8 cellular contexts compared by ENCODE assay signal in genomic region chr17:78839762-78840529, GRCh38. TPM values are rescaled to one million over a fixed set of nuclear protein-coding genes. Genes with fewer than 3 reads are reported as not detected.
DNase-seq lines count a peak whose midpoint lies in the region; ATAC-seq, FAIRE-seq and TF ChIP-seq lines count a peak whose summit lies in the region.

No MANE protein-coding gene starts in this region.

- DNase-seq in GM10248 (ENCODE audit: extremely low spot score): peak; percentile 49
- peak; percentile 25 for DNase-seq in H54 (ENCODE audit: insufficient read length, low spot score)
- DNase-seq in MG63: peak; percentile 35
- peak; percentile 57 for DNase-seq in activated CD8-positive, alpha-beta T cell treated with anti-CD3 and anti-CD28 coated beads, Interleukin-2, amount 10 ng/mL, durations not matched to agents 7 days and 5 days
- DNase-seq in mucosa of descending colon: peak; percentile 59 to 80 (median 79)

- no peaks in the 10 kb centered on the region for H3K9me3 Mint-ChIP-seq in activated CD8-positive, alpha-beta T cell treated with anti-CD3 and anti-CD28 coated beads, Interleukin-2, amount 10 ng/mL, durations not matched to agents 7 days and 5 days (ENCODE audit: insufficient read depth)

- FAIRE-seq in H54 (lab: Jason Lieb, UNC): no peak

- no peak for TF ChIP-seq POLR2A in H54 (IDR thresholded peaks at IDR 0.05; ENCODE audit: low read depth, low read length)

- peaks cover 43% of the 10 kb centered on the region for H3K4me1 Mint-ChIP-seq in activated CD8-positive, alpha-beta T cell treated with anti-CD3 and anti-CD28 coated beads, Interleukin-2, amount 10 ng/mL, durations not matched to agents 7 days and 5 days (ENCODE audit: low read depth)

- no peaks in the 10 kb centered on the region for H3K27me3 Mint-ChIP-seq in activated CD8-positive, alpha-beta T cell treated with anti-CD3 and anti-CD28 coated beads, Interleukin-2, amount 10 ng/mL, durations not matched to agents 7 days and 5 days (ENCODE audit: low read depth)

- H3K9ac ChIP-seq in endocrine pancreas (ENCODE audit: control insufficient read depth, insufficient read depth, low read length) (peak overlapping the region; percentile 83), stomach smooth muscle (ENCODE audit: low read length in 2 of 2) (peak overlapping the region; percentile 90)

- H3K4me3 ChIP-seq in MG63: peak overlapping the region; percentile 79
- H3K4me3 ChIP-seq in endocrine pancreas (ENCODE audit: control insufficient read depth, insufficient read depth, low read length): peak overlapping the region; percentile 90
- H3K4me3 ChIP-seq in mucosa of descending colon: peak overlapping the region; percentile 78
- peak overlapping the region; percentile 87 to 96 for H3K4me3 ChIP-seq in stomach smooth muscle (ENCODE audit: low read length in 2 of 2)

- H3K27ac ChIP-seq in stomach smooth muscle (ENCODE audit: low read length): peak overlapping the region; percentile 96

- H3K4me1 ChIP-seq in endocrine pancreas (ENCODE audit: control insufficient read depth, insufficient read depth, low read length) (no peaks in the 10 kb centered on the region), mucosa of descending colon (ENCODE audit: low read depth) (peaks cover 13% of the 10 kb centered on the region), stomach smooth muscle (ENCODE audit: control insufficient read depth, insufficient read depth, low read length) (peaks cover 33% of the 10 kb centered on the region)

- peak overlapping the region; percentile 90 for H3K27ac Mint-ChIP-seq in activated CD8-positive, alpha-beta T cell treated with anti-CD3 and anti-CD28 coated beads, Interleukin-2, amount 10 ng/mL, durations not matched to agents 7 days and 5 days

- ATAC-seq in activated CD8-positive, alpha-beta T cell treated with anti-CD3 and anti-CD28 coated beads, Interleukin-2, amount 10 ng/mL, durations not matched to agents 7 days and 5 days: peak; percentile 35
- ATAC-seq in mucosa of descending colon: peak; percentile 56
- ATAC-seq in GM21786 (IDR thresholded peaks at IDR 0.05; ENCODE audit: unreplicated experiment): no peak

- H3K4me3 Mint-ChIP-seq in activated CD8-positive, alpha-beta T cell treated with anti-CD3 and anti-CD28 coated beads, Interleukin-2, amount 10 ng/mL, durations not matched to agents 7 days and 5 days: peak overlapping the region; percentile 82

- TF ChIP-seq CTCF in GM10248 (IDR thresholded peaks at IDR 0.05; ENCODE audit: control extremely low read depth, extremely low read depth, low read depth, missing control alignments) (no peak), mucosa of descending colon (IDR thresholded peaks at IDR 0.05) (no peak)

- intact Hi-C loops in mucosa of descending colon (cut with DNase I, micrococcal nuclease): no loop called here

- CTCF ChIA-PET in GM10248 (lab: Yijun Ruan, JAX): interaction anchor here (1.2 kb wide), 1 partner anchor 8 kb away, joined by 3 read pairs; no protein-coding TSS in a partner anchor
- CTCF ChIA-PET in activated CD8-positive, alpha-beta T cell treated with anti-CD3 and anti-CD28 coated beads, Interleukin-2, amount 10 ng/mL, durations not matched to agents 7 days and 5 days (lab: Charles Lee): no interaction called here

- peaks cover 46% of the 10 kb centered on the region for H3K36me3 ChIP-seq in MG63
- H3K36me3 ChIP-seq in endocrine pancreas (ENCODE audit: control insufficient read depth, insufficient read depth, low read length): peaks cover 11% of the 10 kb centered on the region
- H3K36me3 ChIP-seq in mucosa of descending colon (ENCODE audit: low read depth): peaks cover 10% of the 10 kb centered on the region
- peaks cover 20 to 26% of the 10 kb centered on the region in 2 donors for H3K36me3 ChIP-seq in stomach smooth muscle (ENCODE audit: control insufficient read depth in 2 of 2, insufficient read depth in 2 of 2, low read length in 2 of 2)

- H3K9me3 ChIP-seq in MG63: no peaks in the 10 kb centered on the region
- H3K9me3 ChIP-seq in endocrine pancreas (ENCODE audit: control insufficient read depth, low read length): no peaks in the 10 kb centered on the region
- no peaks in the 10 kb centered on the region for H3K9me3 ChIP-seq in mucosa of descending colon
- no peaks in the 10 kb centered on the region for H3K9me3 ChIP-seq in stomach smooth muscle (ENCODE audit: control insufficient read depth in 2 of 2, low read length in 2 of 2)

- peaks cover 32% of the 10 kb centered on the region for H3K36me3 Mint-ChIP-seq in activated CD8-positive, alpha-beta T cell treated with anti-CD3 and anti-CD28 coated beads, Interleukin-2, amount 10 ng/mL, durations not matched to agents 7 days and 5 days (ENCODE audit: low read depth)

- POLR2A ChIA-PET in GM10248 (lab: Yijun Ruan, JAX): no interaction called here
- POLR2A ChIA-PET in activated CD8-positive, alpha-beta T cell treated with anti-CD3 and anti-CD28 coated beads, Interleukin-2, amount 10 ng/mL, durations not matched to agents 7 days and 5 days (lab: Charles Lee): interaction anchor here (1.9 to 2.1 kb wide), 2 partner anchors 21 to 60 kb away, joined by 8 to 10 read pairs; no protein-coding TSS in a partner anchor

- no peaks in the 10 kb centered on the region for H3K27me3 ChIP-seq in MG63
- H3K27me3 ChIP-seq in endocrine pancreas (ENCODE audit: control insufficient read depth, insufficient read depth, low read length): no peaks in the 10 kb centered on the region
- H3K27me3 ChIP-seq in stomach smooth muscle (ENCODE audit: control insufficient read depth in 1 of 2, insufficient read depth in 2 of 2, low read length in 2 of 2): no peaks in the 10 kb centered on the region

RNA-seq across cellular contexts. Expression of gene USP36, which starts 0.7 kb away (rescaled TPM):
- 16.3 and 33.4 TPM in 2 replicates for total RNA-seq in MG63 (2014; rRNA removed; shearing (Covaris generic); ENCODE audit: low replicate concordance)
- 10 to 100 TPM; 67.5 TPM for total RNA-seq in activated CD8-positive, alpha-beta T cell treated with anti-CD3 and anti-CD28 coated beads, Interleukin-2, amount 10 ng/mL, durations not matched to agents 7 days and 5 days
- 10 to 100 TPM; 36.0 to 67.7 (median 41.4) TPM for total RNA-seq in mucosa of descending colon

RNA-seq across cellular contexts. Expression of gene CYTH1, which starts 57.9 kb away (rescaled TPM):
- 11.2 and 17.2 TPM in 2 replicates for total RNA-seq in MG63 (2014; rRNA removed; shearing (Covaris generic); ENCODE audit: low replicate concordance)
- 100 to 1,000 TPM; 137 to 138 TPM for total RNA-seq in activated CD8-positive, alpha-beta T cell treated with anti-CD3 and anti-CD28 coated beads, Interleukin-2, amount 10 ng/mL, durations not matched to agents 7 days and 5 days
- total RNA-seq in mucosa of descending colon: 10 to 100 TPM; 60.3 to 99.4 (median 91.6) TPM

Comparison
In these comparisons a context has a peak if more than half of its experiments do, and no peak if none do; other contexts are left out.
1. DNase-seq: peak in every context shown above with its lines; median percentile 79 in mucosa of descending colon; 57 in activated CD8-positive, alpha-beta T cell treated with anti-CD3 and anti-CD28 coated beads, Interleukin-2, amount 10 ng/mL, durations not matched to agents 7 days and 5 days; 49 in GM10248; 35 in MG63; 25 in H54.